Comparison of ENCODE assay signal across 8 cellular contexts in the genomic region with DNA sequence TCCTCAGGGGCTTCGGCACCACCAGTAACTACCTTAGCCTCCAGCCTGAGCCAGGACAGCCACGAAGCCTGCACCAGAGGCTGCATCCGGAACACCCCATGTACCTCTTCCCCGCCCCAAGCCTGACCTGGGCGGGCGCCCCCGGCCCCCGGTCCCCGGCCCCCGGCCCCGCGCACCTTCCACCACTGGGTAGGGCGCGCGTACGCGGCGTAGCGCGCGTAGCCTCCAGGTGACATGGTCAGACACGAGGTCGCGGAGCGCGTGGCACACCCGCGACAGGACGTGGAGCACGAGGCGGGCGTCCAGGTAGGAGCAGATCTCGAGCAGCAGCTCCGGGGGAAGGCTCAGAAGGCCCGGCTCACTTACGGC. TPM values are rescaled to one million over a fixed set of nuclear protein-coding genes. Genes with fewer than 3 reads are reported as not detected.
A peak's percentile ranks its signal among the peaks of the same experiment; 100 is the strongest.
DNase-seq lines count a peak whose midpoint lies in the region; ATAC-seq and FAIRE-seq lines count a peak whose summit lies in the region.

No MANE protein-coding gene starts in this region.

- H3K9me3 ChIP-seq in right cardiac atrium (ENCODE audit: control insufficient read depth, low read length), result no peaks in the 10 kb centered on the region
- no peaks in the 10 kb centered on the region for H3K9me3 ChIP-seq in small intestine (ENCODE audit: control insufficient read depth, low read depth)

- H3K27ac ChIP-seq in right cardiac atrium (ENCODE audit: low read length) (no peak overlapping the region), small intestine (ENCODE audit: low read depth in 1 of 2, low read length in 1 of 2) (peak overlapping the region in 1 of 2 donors; percentile 95)

- peak; percentile 26 for DNase-seq in activated CD4-positive, alpha-beta T cell treated with anti-CD3 and anti-CD28 coated beads, Interleukin-2, amount 10 ng/mL, durations not matched to agents 7 days and 5 days
- peak in 1 of 3 donors; percentile 64 for DNase-seq in right cardiac atrium
- no peak for DNase-seq in small intestine
- no peak for DNase-seq in SKM-1 (lab: John Stamatoyannopoulos, UW; ENCODE audit: unreplicated experiment)
- no peak for DNase-seq in NK-92 (lab: John Stamatoyannopoulos, UW; ENCODE audit: unreplicated experiment)
- no peak for DNase-seq in posterior vena cava (ENCODE audit: low spot score)

- H3K4me3 ChIP-seq in right cardiac atrium (ENCODE audit: low read length) (peak overlapping the region; percentile 80), small intestine (ENCODE audit: low read depth in 1 of 2, low read length in 2 of 2) (peak overlapping the region; percentile 60 to 74)

- FAIRE-seq in small intestine (lab: Jason Lieb, UNC), result no peak

- H3K4me1 ChIP-seq in right cardiac atrium (ENCODE audit: control insufficient read depth, insufficient read depth, low read length) (peaks cover 1% of the 10 kb centered on the region), small intestine (ENCODE audit: control insufficient read depth in 2 of 2, insufficient read depth in 1 of 2, low read depth in 1 of 2, low read length in 1 of 2) (peaks cover 0 to 3% of the 10 kb centered on the region in 2 donors)

- H3K9me3 Mint-ChIP-seq in activated CD4-positive, alpha-beta T cell treated with anti-CD3 and anti-CD28 coated beads, Interleukin-2, amount 10 ng/mL, durations not matched to agents 7 days and 5 days, result no peaks in the 10 kb centered on the region

- ATAC-seq in GM18511 (IDR thresholded peaks at IDR 0.05; ENCODE audit: unreplicated experiment), result peak; percentile 30
- peak; percentile 34 for ATAC-seq in HG02852 (IDR thresholded peaks at IDR 0.05; ENCODE audit: unreplicated experiment)
- ATAC-seq in right cardiac atrium, result peak; percentile 28

- peaks cover 24% of the 10 kb centered on the region for H3K4me1 Mint-ChIP-seq in activated CD4-positive, alpha-beta T cell treated with anti-CD3 and anti-CD28 coated beads, Interleukin-2, amount 10 ng/mL, durations not matched to agents 7 days and 5 days

- POLR2A ChIA-PET in activated CD4-positive, alpha-beta T cell treated with anti-CD3 and anti-CD28 coated beads, Interleukin-2, amount 10 ng/mL, durations not matched to agents 7 days and 5 days (lab: Charles Lee), result no interaction called here

- H3K27me3 Mint-ChIP-seq in activated CD4-positive, alpha-beta T cell treated with anti-CD3 and anti-CD28 coated beads, Interleukin-2, amount 10 ng/mL, durations not matched to agents 7 days and 5 days, result no peaks in the 10 kb centered on the region

- peaks cover 8% of the 10 kb centered on the region for H3K36me3 Mint-ChIP-seq in activated CD4-positive, alpha-beta T cell treated with anti-CD3 and anti-CD28 coated beads, Interleukin-2, amount 10 ng/mL, durations not matched to agents 7 days and 5 days (ENCODE audit: low read depth)

- CTCF ChIA-PET in activated CD4-positive, alpha-beta T cell treated with anti-CD3 and anti-CD28 coated beads, Interleukin-2, amount 10 ng/mL, durations not matched to agents 7 days and 5 days (lab: Charles Lee), result interaction anchor here (1.2 to 2.4 kb wide), 4 partner anchors 9 to 87 kb away, joined by 4 to 7 read pairs (median 4); no protein-coding TSS in a partner anchor

- no peaks in the 10 kb centered on the region for H3K27me3 ChIP-seq in right cardiac atrium (ENCODE audit: control insufficient read depth, insufficient read depth)
- no peaks in the 10 kb centered on the region for H3K27me3 ChIP-seq in small intestine (ENCODE audit: control insufficient read depth in 2 of 2, insufficient read depth in 2 of 2, low read length in 2 of 2)

- WGBS in right cardiac atrium, result 4% methylated on average over 36 of the region's 36 CpGs
- 3 to 4% (median 4%) methylated on average over 25 to 36 of the region's 36 CpGs for WGBS in small intestine, 3 donors

- H3K27ac Mint-ChIP-seq in activated CD4-positive, alpha-beta T cell treated with anti-CD3 and anti-CD28 coated beads, Interleukin-2, amount 10 ng/mL, durations not matched to agents 7 days and 5 days, result peak overlapping the region; percentile 97

- H3K36me3 ChIP-seq in small intestine (ENCODE audit: control insufficient read depth in 2 of 2, insufficient read depth in 2 of 2, low read length in 2 of 2), result peaks cover 0 to 2% of the 10 kb centered on the region in 2 donors

- peak overlapping the region; percentile 92 for H3K4me3 Mint-ChIP-seq in activated CD4-positive, alpha-beta T cell treated with anti-CD3 and anti-CD28 coated beads, Interleukin-2, amount 10 ng/mL, durations not matched to agents 7 days and 5 days

- intact Hi-C loops in right cardiac atrium (cut with DNase I) (no loop called here), posterior vena cava (cut with DNase I) (loop anchor here in 1 of 2 donors (2.0 kb wide), 1 partner anchor 37 kb away; no protein-coding TSS in a partner anchor)

RNA-seq across cellular contexts. Expression of a gene that starts 0.5 kb away (rescaled TPM):
- 1 to 10 TPM; 5.3 to 5.9 TPM for total RNA-seq in activated CD4-positive, alpha-beta T cell treated with anti-CD3 and anti-CD28 coated beads, Interleukin-2, amount 10 ng/mL, durations not matched to agents 7 days and 5 days
- 1 to 10 TPM; 1.2 to 2.0 (median 1.9) TPM for total RNA-seq in right cardiac atrium
- polyA plus RNA-seq in right cardiac atrium, result 2.1 TPM
- polyA plus RNA-seq in small intestine, result 10 to 100 TPM in 1 of 3 donors, 1 to 10 TPM in 2; 4.5 to 11.8 (median 5.9) TPM
- total RNA-seq in posterior vena cava, result 1 to 10 TPM; 3.1 to 3.6 TPM

RNA-seq across cellular contexts. Expression of a gene that starts 8.2 kb away (rescaled TPM):
- not detected for total RNA-seq in activated CD4-positive, alpha-beta T cell treated with anti-CD3 and anti-CD28 coated beads, Interleukin-2, amount 10 ng/mL, durations not matched to agents 7 days and 5 days
- total RNA-seq in right cardiac atrium, result not detected
- polyA plus RNA-seq in right cardiac atrium, result not detected
- not detected for polyA plus RNA-seq in small intestine
- not detected for total RNA-seq in posterior vena cava

RNA-seq across cellular contexts. Expression of a gene that starts 14.3 kb away (rescaled TPM):
- 100 to 1,000 TPM in 1 of 2 experiments, 10 to 100 TPM in 1; 89.9 to 102 TPM for total RNA-seq in activated CD4-positive, alpha-beta T cell treated with anti-CD3 and anti-CD28 coated beads, Interleukin-2, amount 10 ng/mL, durations not matched to agents 7 days and 5 days
- total RNA-seq in right cardiac atrium (10 to 100 TPM; 40.8 to 52.0 (median 49.7) TPM), posterior vena cava (10 to 100 TPM; 47.2 to 52.6 TPM)
- polyA plus RNA-seq in right cardiac atrium (49.4 TPM), small intestine (10 to 100 TPM; 61.5 to 67.3 (median 66.3) TPM)

RNA-seq across cellular contexts. Expression of a gene that starts 27.8 kb away (rescaled TPM):
- total RNA-seq in activated CD4-positive, alpha-beta T cell treated with anti-CD3 and anti-CD28 coated beads, Interleukin-2, amount 10 ng/mL, durations not matched to agents 7 days and 5 days, result 10 to 100 TPM; 80.5 to 90.7 TPM
- total RNA-seq in right cardiac atrium, result 10 to 100 TPM; 44.3 to 54.6 (median 45.0) TPM
- 24.8 TPM for polyA plus RNA-seq in right cardiac atrium
- 10 to 100 TPM in 2 of 3 donors, 1 to 10 TPM in 1; 9.8 to 29.1 (median 10.3) TPM for polyA plus RNA-seq in small intestine
- 10 to 100 TPM; 57.5 to 59.2 TPM for total RNA-seq in posterior vena cava

RNA-seq across cellular contexts. Expression of a gene that starts 29.4 kb away (rescaled TPM):
- total RNA-seq in activated CD4-positive, alpha-beta T cell treated with anti-CD3 and anti-CD28 coated beads, Interleukin-2, amount 10 ng/mL, durations not matched to agents 7 days and 5 days, result 10 to 100 TPM; 14.4 to 19.6 TPM
- total RNA-seq in right cardiac atrium (10 to 100 TPM in 1 of 4 donors, 1 to 10 TPM in 3; 6.3 to 10.5 (median 8.1) TPM), posterior vena cava (1 to 10 TPM; 6.7 to 6.9 TPM)
- polyA plus RNA-seq in right cardiac atrium (10.0 TPM), small intestine (10 to 100 TPM; 10.9 to 21.2 (median 18.6) TPM)
